8 cellular contexts compared by ENCODE assay signal in genomic region chr4:151276787-151277557, GRCh38. TPM values are rescaled to one million over a fixed set of nuclear protein-coding genes. Genes with fewer than 3 reads are reported as not detected.
DNase-seq lines count a peak whose midpoint lies in the region; ATAC-seq, FAIRE-seq and TF ChIP-seq lines count a peak whose summit lies in the region.

Gene PRSS48, plus strand, starts transcription at chr4:151277161. Its CDS starts 12 bp downstream, at chr4:151277173.

- peaks cover 7% of the 10 kb centered on the region for H3K27me3 Mint-ChIP-seq in GM23338 (ENCODE audit: insufficient read depth, low read depth, poor library complexity)

- no peak within 1 kb of the TSS for H3K4me2 ChIP-seq in GM23338

- no peak within 1 kb of the TSS for H3K27ac Mint-ChIP-seq in GM23338

- peaks cover 39% of the 10 kb centered on the region for H3K4me1 Mint-ChIP-seq in GM23338

- no peak within 1 kb of the TSS for H3K4me3 Mint-ChIP-seq in GM23338

- no peak within 1 kb of the TSS for H2AFZ ChIP-seq in GM23338

- no peaks in the 10 kb centered on the region for H3K9me2 ChIP-seq in GM23338 (ENCODE audit: insufficient read depth)

- peak; percentile 96 for ATAC-seq in GM23338
- ATAC-seq in omental fat pad (ENCODE audit: low FRiP score) = no peak

- no peak within 1 kb of the TSS for H3K27ac ChIP-seq in GM23338 (ENCODE audit: low read depth)

- H3F3A ChIP-seq in GM23338 (replicated peaks; ENCODE audit: low read depth) = no peaks in the 10 kb centered on the region; the same call in 1 of the 2 replicates

- no peak for FAIRE-seq in urothelium cell line (lab: Jason Lieb, UNC)

- H3K27me3 ChIP-seq in GM23338 (ENCODE audit: insufficient read depth) = no peaks in the 10 kb centered on the region

- H4K20me1 ChIP-seq in GM23338 (replicated peaks; ENCODE audit: insufficient read depth) = peaks cover 7% of the 10 kb centered on the region

- H3K36me3 ChIP-seq in GM23338 (ENCODE audit: insufficient read depth) = no peaks in the 10 kb centered on the region

- H3K4me3 ChIP-seq in GM23338 = no peak within 1 kb of the TSS
- no peak within 1 kb of the TSS for H3K4me3 ChIP-seq in fibroblast of the aortic adventitia (ENCODE audit: low read depth, low read length)

- no peaks in the 10 kb centered on the region for H3K36me3 Mint-ChIP-seq in GM23338 (ENCODE audit: low read depth)

- no peaks in the 10 kb centered on the region for H3K9me3 Mint-ChIP-seq in GM23338

- H3K79me2 ChIP-seq in GM23338 (replicated peaks; ENCODE audit: insufficient read depth) = peaks cover 90% of the 10 kb centered on the region

- 0 out of 2 replicates have a peak, but pooled peaks cover 3% of the 10 kb centered on the region for H3K4me1 ChIP-seq in GM23338 (ENCODE audit: insufficient read depth)

- TF ChIP-seq CTCF in GM23338 (conservative IDR thresholded peaks at IDR 0.05; ENCODE audit: low read depth in 2 of 2) (peak; percentile 99), fibroblast of the aortic adventitia (IDR thresholded peaks at IDR 0.05; ENCODE audit: insufficient read depth, low read length) (peak; percentile 85), omental fat pad (IDR thresholded peaks at IDR 0.05) (no peak)

- DNase-seq in DMS153 treated with DMSO at 0.1 percent for 48 hours (lab: John Stamatoyannopoulos, UW; ENCODE audit: unreplicated experiment) (peak; percentile 21), GM23338 (ENCODE audit: low spot score) (peak; percentile 92), NCI-H226 (peak; percentile 25), fibroblast of the aortic adventitia (ENCODE audit: low read depth) (peak; percentile 58), nucleus accumbens (lab: John Stamatoyannopoulos, UW) (peak in 53 of 56 donors; percentile 6 to 90 (median 63)), urothelium cell line (ENCODE audit: low spot score) (peak; percentile 53), omental fat pad (ENCODE audit: low spot score) (no peak)
- peak; percentile 86 for DNase-seq in activated CD8-positive, alpha-beta memory T cell treated with anti-CD3 and anti-CD28 coated beads, Interleukin-2, amount 50 U/mL, for 48 hours

TF ChIP-seq in GM23338, 12 proteins besides CTCF, POLR2A, EP300 and RAD21:
- TF ChIP-seq ETS1 (IDR thresholded peaks at IDR 0.05) (no peak), ZNF114 (CRISPR knock-in tag; IDR thresholded peaks at IDR 0.05) (no peak), ZNF462 (CRISPR knock-in tag; IDR thresholded peaks at IDR 0.05) (peak; percentile 95), NANOG (IDR thresholded peaks at IDR 0.05; ENCODE audit: borderline replicate concordance) (no peak), POLR2AphosphoS5 (IDR thresholded peaks at IDR 0.05; ENCODE audit: low read depth) (no peak), STAT1 (IDR thresholded peaks at IDR 0.05; ENCODE audit: unreplicated experiment) (no peak), EZH2 (IDR thresholded peaks at IDR 0.05; ENCODE audit: low read depth, unreplicated experiment) (no peak)

RNA-seq across cellular contexts. Expression of gene PRSS48, which starts in this region (rescaled TPM):
- not detected in 2 replicates for total RNA-seq in GM23338 (2014; rRNA removed; shearing (Covaris generic))
- 0.23 and 0.36 TPM in 2 replicates for polyA plus RNA-seq in GM23338 (2016; fragmentation: Nextera tagmentation; extraction: Ambion mirVana)
- total RNA-seq in fibroblast of the aortic adventitia (ENCODE audit: low replicate concordance) (not detected in 2 replicates), omental fat pad (not detected)

Comparison
In these comparisons a context has a peak if more than half of its experiments do, and no peak if none do; other contexts are left out.
1. Peak in DNase-seq and ATAC-seq in GM23338; RNA of the gene not detected or under 1 TPM.
2. Peak in DNase-seq in fibroblast of the aortic adventitia; RNA of the gene not detected or under 1 TPM.
3. CTCF ChIP-seq: peak in GM23338 (2 of 2) and fibroblast of the aortic adventitia (single experiment); none in omental fat pad (0 of 3).